9 cellular contexts compared by ENCODE assay signal in the genomic region with DNA sequence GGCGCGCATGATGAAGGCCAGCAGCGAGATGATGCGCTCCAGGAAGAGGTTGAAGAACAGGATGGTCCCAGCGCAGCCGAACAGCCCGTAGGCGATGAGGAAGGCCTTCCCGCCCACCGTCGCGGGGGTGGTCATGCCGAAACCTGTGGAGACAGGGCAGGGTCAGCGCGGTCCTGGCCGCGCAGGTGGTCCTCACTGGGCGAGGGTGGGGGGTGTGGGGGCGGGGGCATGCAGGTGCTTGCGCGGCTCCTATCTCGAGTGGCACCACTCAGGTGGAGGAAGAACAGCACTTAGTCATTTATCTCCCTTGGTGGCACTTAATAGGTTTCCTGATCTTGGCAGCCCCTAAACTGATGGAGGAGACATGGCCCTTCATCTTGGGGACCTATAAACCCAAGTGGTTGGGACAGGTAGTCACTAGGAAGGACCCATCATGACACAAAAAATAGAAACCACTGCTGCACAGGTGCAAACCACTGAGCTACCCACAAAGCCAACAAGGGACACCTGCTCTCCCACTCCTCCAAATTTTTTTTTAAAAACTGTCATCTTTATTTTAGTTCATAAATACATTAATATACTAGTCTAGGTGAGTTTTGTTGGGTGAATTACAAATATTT. TPM values are rescaled to one million over a fixed set of nuclear protein-coding genes. Genes with fewer than 3 reads are reported as not detected.
DNase-seq lines count a peak whose midpoint lies in the region; ATAC-seq and TF ChIP-seq lines count a peak whose summit lies in the region.
"Had no signal": no experiment of that assay in that cellular context is flagged by ENCODE, and none has a peak within 500 bp of the region (broad histone marks: within the 10 kb centered on the region; RNA-seq: fewer than 3 reads in every experiment).

No MANE protein-coding gene starts in this region.

- intact Hi-C loops in CD4-positive, alpha-beta memory T cell (cut with micrococcal nuclease) = loop anchor here (1.0 to 10.0 kb wide), 6 partner anchors 119 to 903 kb away; a partner anchor contains a TSS
- intact Hi-C loops in ascending aorta (cut with DNase I) = no loop called here

- H3K27ac Mint-ChIP-seq in CD4-positive, alpha-beta memory T cell = peak overlapping the region in 5 of 7 donors; percentile 59 to 97 (median 93)
- H3K27ac Mint-ChIP-seq in mesothelial cell of epicardium = no peak overlapping the region

- H3K36me3 ChIP-seq in CD4-positive, alpha-beta memory T cell (ENCODE audit: insufficient read depth, low read length) = no peaks in the 10 kb centered on the region
- H3K36me3 ChIP-seq in ascending aorta = no peaks in the 10 kb centered on the region
- H3K36me3 ChIP-seq in neutrophil = no peaks in the 10 kb centered on the region

- peaks cover 10 to 31% (median 18%) of the 10 kb centered on the region in 4 donors for H3K4me1 Mint-ChIP-seq in CD4-positive, alpha-beta memory T cell
- H3K4me1 Mint-ChIP-seq in mesothelial cell of epicardium = no peaks in the 10 kb centered on the region

- H3K4me3 ChIP-seq in CD4-positive, alpha-beta memory T cell (ENCODE audit: low read length in 2 of 2) = peak overlapping the region in 1 of 2 donors; percentile 81
- H3K4me3 ChIP-seq in HL-60 (replicated peaks; ENCODE audit: insufficient read depth, low read length) (peak overlapping the region; percentile 53), ascending aorta (peak overlapping the region; percentile 45 to 62), neutrophil (ENCODE audit: low read depth in 1 of 2, low read length in 1 of 2) (peak overlapping the region; percentile 57)

- no peaks in the 10 kb centered on the region for H3K36me3 Mint-ChIP-seq in CD4-positive, alpha-beta memory T cell
- no peaks in the 10 kb centered on the region for H3K36me3 Mint-ChIP-seq in mesothelial cell of epicardium

- POLR2A ChIA-PET in CD4-positive, alpha-beta memory T cell (lab: Charles Lee; ENCODE audit: partially characterized antibody) = interaction anchor here (0.6 to 1.8 kb wide), 4 partner anchors 113 to 385 kb away, joined by 3 to 6 read pairs (median 4); a partner anchor contains a TSS

- H3K27ac ChIP-seq in CD4-positive, alpha-beta memory T cell (ENCODE audit: low read depth, low read length) = peak overlapping the region; percentile 23
- H3K27ac ChIP-seq in HL-60 (replicated peaks) (no peak overlapping the region), ascending aorta (no peak overlapping the region), neutrophil (no peak overlapping the region)

- peaks cover 18% of the 10 kb centered on the region for H3K4me1 ChIP-seq in CD4-positive, alpha-beta memory T cell (ENCODE audit: insufficient read depth, low read length)
- H3K4me1 ChIP-seq in ascending aorta (no peaks in the 10 kb centered on the region), neutrophil (ENCODE audit: control insufficient read depth in 1 of 2, insufficient read depth in 1 of 2, low read depth in 1 of 2, low read length in 1 of 2) (peaks cover 15 to 16% of the 10 kb centered on the region in 2 experiments)

- CTCF ChIA-PET in CD4-positive, alpha-beta memory T cell (lab: Charles Lee; ENCODE audit: partially characterized antibody) = interaction anchor here (0.7 to 0.9 kb wide), 2 partner anchors 119 to 246 kb away, joined by 3 to 4 read pairs; a partner anchor contains a TSS

- peaks cover 0 to 1% (median 0%) of the 10 kb centered on the region in 8 donors for H3K9me3 Mint-ChIP-seq in CD4-positive, alpha-beta memory T cell
- peaks cover 4% of the 10 kb centered on the region for H3K9me3 Mint-ChIP-seq in mesothelial cell of epicardium

- DNase-seq in CD4-positive, alpha-beta memory T cell = peak in 1 of 5 donors; percentile 1
- DNase-seq in HL-60 (ENCODE audit: low read depth in 1 of 2, low spot score in 1 of 2) (no peak), ascending aorta (ENCODE audit: low spot score in 2 of 2) (no peak), HT-29 (ENCODE audit: low spot score) (no peak), mesothelial cell of epicardium (ENCODE audit: low spot score in 2 of 2, unreplicated experiment in 2 of 2) (no peak)
- no peak for DNase-seq in activated effector memory CD4-positive, alpha-beta T cell treated with anti-CD3 and anti-CD28 coated beads, Interleukin-2, amount 50 U/mL, for 16 hours

- no peak for ATAC-seq in HG03025 (IDR thresholded peaks at IDR 0.05; ENCODE audit: low FRiP score, unreplicated experiment)

- no peaks in the 10 kb centered on the region for H3K27me3 ChIP-seq in CD4-positive, alpha-beta memory T cell (ENCODE audit: insufficient read depth, low read length)
- H3K27me3 ChIP-seq in HL-60 (ENCODE audit: insufficient read depth, poor library complexity, severe bottlenecking) (no peaks in the 10 kb centered on the region), ascending aorta (no peaks in the 10 kb centered on the region), neutrophil (peaks cover 70% of the 10 kb centered on the region)

- no peak for TF ChIP-seq CTCF in HL-60 (IDR thresholded peaks at IDR 0.05; ENCODE audit: insufficient read depth, low read length)
- no peak for TF ChIP-seq CTCF in ascending aorta (IDR thresholded peaks at IDR 0.05)
- no peak for TF ChIP-seq CTCF in neutrophil (IDR thresholded peaks at IDR 0.05)
- no peak for TF ChIP-seq CTCF in mesothelial cell of epicardium (IDR thresholded peaks at IDR 0.05; ENCODE audit: unreplicated experiment)

- H3K27me3 Mint-ChIP-seq in CD4-positive, alpha-beta memory T cell = peaks cover 0 to 1% of the 10 kb centered on the region in 2 donors
- peaks cover 2% of the 10 kb centered on the region for H3K27me3 Mint-ChIP-seq in mesothelial cell of epicardium (ENCODE audit: low read depth)

- H3K4me3 Mint-ChIP-seq in CD4-positive, alpha-beta memory T cell = peak overlapping the region; percentile 92 to 96 (median 94)
- H3K4me3 Mint-ChIP-seq in mesothelial cell of epicardium = no peak overlapping the region

- no peaks in the 10 kb centered on the region for H3K9me3 ChIP-seq in CD4-positive, alpha-beta memory T cell (ENCODE audit: control insufficient read depth in 1 of 2, low read length in 2 of 2)
- no peaks in the 10 kb centered on the region for H3K9me3 ChIP-seq in ascending aorta
- H3K9me3 ChIP-seq in neutrophil = no peaks in the 10 kb centered on the region

RNA-seq across cellular contexts. Expression of a gene that starts 49.0 kb away (rescaled TPM):
- under 1 TPM; 0.79 to 0.86 TPM for total RNA-seq in CD4-positive, alpha-beta memory T cell
- polyA plus RNA-seq in CD4-positive, alpha-beta memory T cell = under 1 TPM; 0.20 to 0.32 TPM
- not detected for total RNA-seq in ascending aorta
- total RNA-seq in HT-29 (2014; rRNA removed; shearing (Covaris generic)) = not detected in 2 replicates
- 0.02 to 0.20 TPM in 2 of 3 replicates, not detected in the other for total RNA-seq in mesothelial cell of epicardium
- total RNA-seq: dermis microvascular lymphatic vessel endothelial cell had no signal
